18 cellular contexts compared by ENCODE assay signal in the genomic region with DNA sequence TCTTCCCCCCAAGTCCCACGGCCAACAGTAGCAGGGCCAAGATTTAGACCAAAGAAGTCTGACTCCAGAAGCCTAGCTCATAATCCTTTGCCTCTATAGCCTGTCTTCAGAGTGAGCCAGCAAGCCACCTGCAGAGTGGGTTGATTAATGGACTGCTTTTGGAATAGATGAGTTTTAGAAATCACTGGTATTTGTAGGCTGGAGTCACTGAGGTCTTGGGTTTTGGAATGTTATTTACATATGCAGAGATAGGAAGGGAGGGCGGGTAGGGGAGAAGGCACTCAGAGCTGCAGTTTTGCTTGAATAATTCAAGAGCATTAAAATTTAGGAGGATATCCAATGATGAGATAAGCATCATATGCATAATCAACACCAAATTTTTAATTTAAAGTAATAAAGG.
"Had no signal": no experiment of that assay in that cellular context is flagged by ENCODE, and none has a peak within 500 bp of the region (broad histone marks: within the 10 kb centered on the region; RNA-seq: fewer than 3 reads in every experiment).

No MANE protein-coding gene starts in this region.

- ATAC-seq: gastroesophageal sphincter; naive thymus-derived CD4-positive, alpha-beta T cell had no signal

- H3K27ac ChIP-seq: colonic mucosa, esophagus squamous epithelium, gastroesophageal sphincter, right atrium auricular region, sigmoid colon, skin epidermis, suprapubic skin, thyroid gland, upper lobe of left lung, uterus had no signal

- DNase-seq: colonic mucosa; dermis blood vessel endothelial cell; esophagus squamous epithelium; foreskin fibroblast; glutamatergic neuron; kidney glomerular epithelial cell; naive thymus-derived CD4-positive, alpha-beta T cell; posterior cingulate gyrus; sigmoid colon; stimulated activated CD4-positive, alpha-beta T cell treated with anti-CD3 and anti-CD28 coated beads, Interleukin-2, amount 100 ng/mL, for 48 hours; stimulated activated naive CD4-positive, alpha-beta T cell treated with Interleukin-2 at 50 U/mL for 16 hours; thyroid gland; upper lobe of left lung; uterus had no signal

- H3K4me3 ChIP-seq: colonic mucosa, esophagus squamous epithelium, gastroesophageal sphincter, right atrium auricular region, sigmoid colon, skin epidermis, suprapubic skin, thyroid gland, upper lobe of left lung, uterus had no signal

- H3K4me1 Mint-ChIP-seq: naive thymus-derived CD4-positive, alpha-beta T cell had no signal

- H3K4me3 Mint-ChIP-seq: naive thymus-derived CD4-positive, alpha-beta T cell had no signal

- H3K4me1 ChIP-seq: colonic mucosa, esophagus squamous epithelium, gastroesophageal sphincter, right atrium auricular region, sigmoid colon, suprapubic skin, thyroid gland, upper lobe of left lung, uterus had no signal

- H3K36me3 ChIP-seq: colonic mucosa, right atrium auricular region, sigmoid colon, suprapubic skin, thyroid gland, upper lobe of left lung, uterus had no signal

- H3K27me3 Mint-ChIP-seq: naive thymus-derived CD4-positive, alpha-beta T cell had no signal

- H3K9me3 ChIP-seq: colonic mucosa, esophagus squamous epithelium, gastroesophageal sphincter, right atrium auricular region, sigmoid colon, suprapubic skin, thyroid gland, upper lobe of left lung, uterus had no signal

- H3K27me3 ChIP-seq: colonic mucosa, esophagus squamous epithelium, gastroesophageal sphincter, right atrium auricular region, sigmoid colon, suprapubic skin, thyroid gland, upper lobe of left lung, uterus had no signal
